Comparison of ENCODE assay signal across 9 cellular contexts in genomic region chrX:118974088-118974907, GRCh38. TPM values are rescaled to one million over a fixed set of nuclear protein-coding genes. Genes with fewer than 3 reads are reported as not detected.
DNase-seq lines count a peak whose midpoint lies in the region; FAIRE-seq and TF ChIP-seq lines count a peak whose summit lies in the region.
"Had no signal": no experiment of that assay in that cellular context is flagged by ENCODE, and none has a peak within 500 bp of the region (broad histone marks: within the 10 kb centered on the region; RNA-seq: fewer than 3 reads in every experiment).

Gene LONRF3, plus strand, starts transcription at chrX:118974618. Its CDS starts 163 bp downstream, at chrX:118974781.

- no peak for FAIRE-seq in frontal cortex (lab: Jason Lieb, UNC)
- FAIRE-seq in H54 (lab: Jason Lieb, UNC), result no peak

- no peak for TF ChIP-seq POLR2A in H54 (IDR thresholded peaks at IDR 0.05; ENCODE audit: low read depth, low read length)

- no peak for TF ChIP-seq CTCF in neutrophil (IDR thresholded peaks at IDR 0.05)

- peaks cover 13 to 19% of the 10 kb centered on the region in 2 experiments for H3K4me1 ChIP-seq in neutrophil (ENCODE audit: control insufficient read depth in 1 of 2, insufficient read depth in 1 of 2, low read depth in 1 of 2, low read length in 1 of 2)

- peak within 1 kb of the TSS; percentile 62 to 68 for H3K4me3 ChIP-seq in neutrophil (ENCODE audit: low read depth in 1 of 2, low read length in 1 of 2)

- DNase-seq in NCI-H2196 (lab: John Stamatoyannopoulos, UW; ENCODE audit: unreplicated experiment) (peak; percentile 20), NCI-H2196 treated with DMSO at 0.1 percent for 48 hours (lab: John Stamatoyannopoulos, UW; ENCODE audit: unreplicated experiment) (no peak), RPMI7951 (ENCODE audit: low read depth) (peak; percentile 44), frontal cortex (ENCODE audit: low spot score in 2 of 2) (peak; percentile 67 to 68), superior temporal gyrus (ENCODE audit: extremely low spot score) (peak; percentile 57), H54 (ENCODE audit: insufficient read length, low spot score) (no peak)
- peak; percentile 69 for DNase-seq in activated naive CD4-positive, alpha-beta T cell treated with Interleukin-2 at 50 U/mL for 16 hours
- DNase-seq: DND-41 had no signal

- peak within 1 kb of the TSS; percentile 27 for H3K27ac ChIP-seq in neutrophil

- H3K36me3 ChIP-seq in neutrophil, result no peaks in the 10 kb centered on the region

- H3K27me3 ChIP-seq in neutrophil, result peaks cover 44% of the 10 kb centered on the region

- no peaks in the 10 kb centered on the region for H3K9me3 ChIP-seq in neutrophil

RNA-seq across cellular contexts. Expression of gene LONRF3, which starts in this region (rescaled TPM):
- 0.78 and 1.4 TPM in 2 replicates for total RNA-seq in RPMI7951 (2014; rRNA removed; shearing (Covaris generic))
- 1.6 TPM for total RNA-seq in frontal cortex

Comparison
In these comparisons a context has a peak if more than half of its experiments do, and no peak if none do; other contexts are left out.
1. DNase-seq: peak in NCI-H2196 (single experiment), RPMI7951 (single experiment), activated naive CD4-positive, alpha-beta T cell treated with Interleukin-2 at 50 U/mL for 16 hours (single experiment), frontal cortex (2 of 2) and superior temporal gyrus (single experiment); none in NCI-H2196 treated with DMSO at 0.1 percent for 48 hours (single experiment) and H54 (single experiment).